Comparison of ENCODE assay signal across 11 cellular contexts in the genomic region with DNA sequence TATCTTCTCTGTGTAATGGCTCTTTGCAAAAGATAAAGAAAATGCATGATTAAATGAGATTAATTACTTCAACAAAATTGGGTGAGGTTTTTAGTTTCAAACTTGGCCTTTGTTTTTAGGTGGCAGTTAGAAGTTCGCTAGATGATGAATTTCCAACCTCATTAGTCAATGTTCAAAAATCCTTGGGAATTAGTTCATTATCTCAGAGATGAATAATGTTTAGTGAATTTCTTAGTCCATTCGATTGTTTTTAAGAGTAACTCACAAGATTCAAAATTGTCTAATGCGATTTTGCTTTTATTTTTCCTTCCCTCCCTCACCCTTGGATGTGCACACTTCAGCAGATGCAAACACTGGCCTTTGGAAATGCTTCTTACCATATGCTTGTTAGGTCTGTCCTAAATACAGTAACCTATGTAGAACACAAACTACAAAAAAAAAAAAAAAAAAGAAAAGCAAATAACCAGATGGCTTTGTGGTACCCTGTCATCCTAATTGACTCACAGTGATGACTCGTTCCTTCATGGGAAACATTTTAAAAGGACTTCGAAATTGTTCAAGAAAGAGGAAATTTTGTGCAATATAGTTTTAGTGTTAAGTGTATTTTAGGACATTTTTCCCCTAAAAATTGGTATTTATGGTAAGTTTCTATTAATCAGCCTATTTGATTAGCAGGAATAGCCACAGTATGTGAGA.
DNase-seq lines count a peak whose midpoint lies in the region; ATAC-seq, FAIRE-seq and TF ChIP-seq lines count a peak whose summit lies in the region.
"Had no signal": no experiment of that assay in that cellular context is flagged by ENCODE, and none has a peak within 500 bp of the region (broad histone marks: within the 10 kb centered on the region; RNA-seq: fewer than 3 reads in every experiment).

No MANE protein-coding gene starts in this region.

- TF ChIP-seq CTCF in astrocyte (IDR thresholded peaks at IDR 0.05; ENCODE audit: insufficient read depth, low read depth, low read length): no peak

- H3K9me3 Mint-ChIP-seq in astrocyte (ENCODE audit: unreplicated experiment): no peaks in the 10 kb centered on the region

- no peaks in the 10 kb centered on the region for H3K9me3 ChIP-seq in astrocyte (ENCODE audit: insufficient read depth, low read depth, low read length)
- no peaks in the 10 kb centered on the region for H3K9me3 ChIP-seq in muscle layer of duodenum (ENCODE audit: control insufficient read depth in 1 of 2, low read length in 2 of 2)

- H3K4me3 Mint-ChIP-seq in astrocyte (ENCODE audit: unreplicated experiment): no peak overlapping the region
- H3K4me3 Mint-ChIP-seq: activated CD8-positive, alpha-beta memory T cell treated with anti-CD3 and anti-CD28 coated beads, Interleukin-2, amount 10 ng/mL, durations not matched to agents 7 days and 5 days had no signal

- no peaks in the 10 kb centered on the region for H3K27me3 Mint-ChIP-seq in astrocyte (ENCODE audit: low read depth, unreplicated experiment)

- no peak overlapping the region for H2AFZ ChIP-seq in astrocyte (ENCODE audit: low read depth, low read length)
- H2AFZ ChIP-seq: parathyroid adenoma had no signal

- peak; percentile 31 for DNase-seq in DMS53 treated with DMSO at 0.1 percent for 48 hours (lab: John Stamatoyannopoulos, UW; ENCODE audit: unreplicated experiment)
- DNase-seq in HS-5 (ENCODE audit: low read depth): peak; percentile 56
- DNase-seq in astrocyte (ENCODE audit: low read depth): peak; percentile 94
- DNase-seq in activated CD4-positive, alpha-beta T cell treated with anti-CD3 and anti-CD28 coated beads, Interleukin-2, amount 50 U/mL, for 48 hours: no peak
- DNase-seq: activated CD8-positive, alpha-beta memory T cell treated with anti-CD3 and anti-CD28 coated beads, Interleukin-2, amount 10 ng/mL, durations not matched to agents 7 days and 5 days; NCI-H1436 treated with DMSO at 0.1 percent for 48 hours had no signal

- H3K27me3 ChIP-seq in astrocyte (ENCODE audit: insufficient read depth, low read length) (no peaks in the 10 kb centered on the region), muscle layer of duodenum (ENCODE audit: low read depth, low read length) (no peaks in the 10 kb centered on the region)

- no peaks in the 10 kb centered on the region for H4K20me1 ChIP-seq in astrocyte (ENCODE audit: insufficient read depth, low read length)

- no peak overlapping the region for H3K4me3 ChIP-seq in astrocyte (ENCODE audit: insufficient read depth, low read depth, low read length)
- H3K4me3 ChIP-seq in muscle layer of duodenum (ENCODE audit: low read depth in 1 of 2, low read length in 2 of 2): no peak overlapping the region

- no peak for ATAC-seq in HG02610 (IDR thresholded peaks at IDR 0.05; ENCODE audit: unreplicated experiment)
- ATAC-seq in HG03045 (IDR thresholded peaks at IDR 0.05; ENCODE audit: unreplicated experiment): no peak
- ATAC-seq: activated CD8-positive, alpha-beta memory T cell treated with anti-CD3 and anti-CD28 coated beads, Interleukin-2, amount 10 ng/mL, durations not matched to agents 7 days and 5 days had no signal

- peak overlapping the region; percentile 59 for H3K4me2 ChIP-seq in astrocyte (ENCODE audit: low read length)

- peak overlapping the region; percentile 47 for H3K9ac ChIP-seq in astrocyte (ENCODE audit: low read length)
- H3K9ac ChIP-seq: parathyroid adenoma had no signal

- H3K27ac ChIP-seq in astrocyte (ENCODE audit: low read depth, low read length): peak overlapping the region; percentile 88
- H3K27ac ChIP-seq in muscle layer of duodenum (ENCODE audit: low read length): peak overlapping the region; percentile 2
- H3K27ac ChIP-seq: parathyroid adenoma had no signal

- peaks cover 32% of the 10 kb centered on the region for H3K4me1 Mint-ChIP-seq in astrocyte (ENCODE audit: low read depth, unreplicated experiment)

- H3K4me1 ChIP-seq in astrocyte (ENCODE audit: insufficient read depth, low read length) (peaks cover 28% of the 10 kb centered on the region), muscle layer of duodenum (ENCODE audit: control insufficient read depth in 1 of 2, insufficient read depth in 2 of 2, low read length in 2 of 2) (peaks cover 0 to 33% of the 10 kb centered on the region in 2 donors)
- H3K4me1 ChIP-seq: parathyroid adenoma had no signal

- no peak for FAIRE-seq in astrocyte (lab: Jason Lieb, UNC)
- FAIRE-seq: keratinocyte had no signal

- no peaks in the 10 kb centered on the region for H3K79me2 ChIP-seq in astrocyte (ENCODE audit: insufficient read depth, low read length)
- H3K79me2 ChIP-seq: parathyroid adenoma had no signal

- H3K27ac Mint-ChIP-seq in astrocyte (ENCODE audit: unreplicated experiment): peak overlapping the region; percentile 92
- H3K27ac Mint-ChIP-seq: activated CD8-positive, alpha-beta memory T cell treated with anti-CD3 and anti-CD28 coated beads, Interleukin-2, amount 10 ng/mL, durations not matched to agents 7 days and 5 days had no signal

- H3K36me3 ChIP-seq in astrocyte (ENCODE audit: insufficient read depth, low read length): no peaks in the 10 kb centered on the region
- H3K36me3 ChIP-seq in muscle layer of duodenum (ENCODE audit: control insufficient read depth in 1 of 2, insufficient read depth in 2 of 2, low read length in 2 of 2): peaks cover 6 to 8% of the 10 kb centered on the region in 2 donors

- no peaks in the 10 kb centered on the region for H3K36me3 Mint-ChIP-seq in astrocyte (ENCODE audit: low read depth, unreplicated experiment)
- H3K36me3 Mint-ChIP-seq: activated CD8-positive, alpha-beta memory T cell treated with anti-CD3 and anti-CD28 coated beads, Interleukin-2, amount 10 ng/mL, durations not matched to agents 7 days and 5 days had no signal

Comparison
In these comparisons a context has a peak if more than half of its experiments do, and no peak if none do; other contexts are left out.
1. DNase-seq: peak in DMS53 treated with DMSO at 0.1 percent for 48 hours (single experiment), HS-5 (single experiment) and astrocyte (single experiment); none in activated CD4-positive, alpha-beta T cell treated with anti-CD3 and anti-CD28 coated beads, Interleukin-2, amount 50 U/mL, for 48 hours (0 of 2).